ENCODE assay signal across 16 cellular contexts in genomic region chr5:1768283-1769000, GRCh38. TPM values are rescaled to one million over a fixed set of nuclear protein-coding genes. Genes with fewer than 3 reads are reported as not detected.
DNase-seq lines count a peak whose midpoint lies in the region; ATAC-seq and TF ChIP-seq lines count a peak whose summit lies in the region.
"Had no signal": no experiment of that assay in that cellular context is flagged by ENCODE, and none has a peak within 500 bp of the region (broad histone marks: within the 10 kb centered on the region; RNA-seq: fewer than 3 reads in every experiment).

No MANE protein-coding gene starts in this region.

- ATAC-seq in stimulated activated naive CD8-positive, alpha-beta T cell treated with anti-CD3 and anti-CD28 coated beads, Interleukin-15, amount 100 ng/mL, for 72 hours, result peak; percentile 5
- ATAC-seq in stimulated activated naive CD8-positive, alpha-beta T cell treated with anti-CD3 and anti-CD28 coated beads, Interleukin-15, Interleukin-2, amounts not matched to agents 100 U/mL and 50 U/mL, for 24 hours, result no peak
- no peak for ATAC-seq in upper lobe of left lung (ENCODE audit: low FRiP score in 2 of 2)
- ATAC-seq: A549; CD8-positive, alpha-beta T cell had no signal

- no peak overlapping the region for H3K4me2 ChIP-seq in osteoblast (ENCODE audit: insufficient read depth, low read length)
- H3K4me2 ChIP-seq: A549 had no signal

- TF ChIP-seq CTCF in chondrocyte (IDR thresholded peaks at IDR 0.05) (no peak), osteoblast (IDR thresholded peaks at IDR 0.05; ENCODE audit: extremely low read depth, low read depth, low read length) (no peak), upper lobe of left lung (IDR thresholded peaks at IDR 0.05) (no peak)

- H3K36me3 Mint-ChIP-seq in chondrocyte (ENCODE audit: low read depth), result no peaks in the 10 kb centered on the region
- H3K36me3 Mint-ChIP-seq: CD8-positive, alpha-beta T cell had no signal

- H3K36me3 ChIP-seq in osteoblast (ENCODE audit: insufficient read depth, low read length) (no peaks in the 10 kb centered on the region), upper lobe of left lung (no peaks in the 10 kb centered on the region)
- H3K36me3 ChIP-seq: BE2C had no signal

- peaks cover 17% of the 10 kb centered on the region for H3K27me3 Mint-ChIP-seq in stimulated activated naive CD8-positive, alpha-beta T cell treated with anti-CD3 and anti-CD28 coated beads, Interleukin-15, amount 100 ng/mL, for 72 hours
- peaks cover 28% of the 10 kb centered on the region for H3K27me3 Mint-ChIP-seq in chondrocyte (ENCODE audit: low read depth)

- no peaks in the 10 kb centered on the region for H3K79me2 ChIP-seq in osteoblast (ENCODE audit: insufficient read depth, low read length)

- peaks cover 31% of the 10 kb centered on the region for H3K27me3 ChIP-seq in osteoblast (ENCODE audit: insufficient read depth, low read length)
- H3K27me3 ChIP-seq in upper lobe of left lung, result no peaks in the 10 kb centered on the region

- H4K20me1 ChIP-seq in osteoblast (ENCODE audit: insufficient read depth, low read length), result no peaks in the 10 kb centered on the region

- H3K4me1 ChIP-seq in osteoblast (ENCODE audit: insufficient read depth, low read length) (no peaks in the 10 kb centered on the region), upper lobe of left lung (no peaks in the 10 kb centered on the region)
- H3K4me1 ChIP-seq: A549, BE2C had no signal

- WGBS in upper lobe of left lung, 2 donors, result 90 to 94% methylated on average over 12 to 32 of the region's 35 CpGs

- H3K4me1 Mint-ChIP-seq in stimulated activated naive CD8-positive, alpha-beta T cell treated with anti-CD3 and anti-CD28 coated beads, Interleukin-15, amount 100 ng/mL, for 72 hours, result peaks cover 5% of the 10 kb centered on the region
- H3K4me1 Mint-ChIP-seq in chondrocyte (ENCODE audit: low read depth), result peaks cover 2% of the 10 kb centered on the region

- no peaks in the 10 kb centered on the region for H3K9me3 Mint-ChIP-seq in stimulated activated naive CD8-positive, alpha-beta T cell treated with anti-CD3 and anti-CD28 coated beads, Interleukin-15, amount 100 ng/mL, for 72 hours
- no peaks in the 10 kb centered on the region for H3K9me3 Mint-ChIP-seq in chondrocyte (ENCODE audit: low read depth)
- H3K9me3 Mint-ChIP-seq: CD8-positive, alpha-beta T cell had no signal

- TF ChIP-seq POLR2A in upper lobe of left lung (IDR thresholded peaks at IDR 0.05), result no peak

- H3K27ac Mint-ChIP-seq in stimulated activated naive CD8-positive, alpha-beta T cell treated with anti-CD3 and anti-CD28 coated beads, Interleukin-15, amount 100 ng/mL, for 72 hours, result no peak overlapping the region
- no peak overlapping the region for H3K27ac Mint-ChIP-seq in chondrocyte (ENCODE audit: unreplicated experiment)
- H3K27ac Mint-ChIP-seq: CD8-positive, alpha-beta T cell had no signal

- TF ChIP-seq EP300 in upper lobe of left lung (IDR thresholded peaks at IDR 0.05), result no peak

- no peak overlapping the region for H3K27ac ChIP-seq in osteoblast (ENCODE audit: low read depth, low read length)
- no peak overlapping the region for H3K27ac ChIP-seq in upper lobe of left lung
- H3K27ac ChIP-seq: A549, C4-2B, GM23248 had no signal

- no peak for DNase-seq in stimulated activated naive CD8-positive, alpha-beta T cell treated with anti-CD3 and anti-CD28 coated beads, Interleukin-15, amount 100 ng/mL, for 72 hours
- DNase-seq in stimulated activated naive CD8-positive, alpha-beta T cell treated with anti-CD3 and anti-CD28 coated beads, Interleukin-15, Interleukin-2, amounts not matched to agents 100 U/mL and 50 U/mL, for 24 hours, result no peak
- DNase-seq in chondrocyte (ENCODE audit: low spot score) (peak; percentile 85), osteoblast (ENCODE audit: insufficient read length, low spot score, missing footprints) (peak; percentile 77), upper lobe of left lung (no peak), NCI-H510A treated with DMSO at 0.1 percent for 48 hours (lab: John Stamatoyannopoulos, UW) (no peak)
- DNase-seq in activated CD8-positive, alpha-beta memory T cell treated with anti-CD3 and anti-CD28 coated beads, Interleukin-2, amount 50 U/mL, for 4 hours, result no peak
- DNase-seq: BE2C; CD8-positive, alpha-beta T cell; COR-L47; DMS153; DMS79 treated with DMSO at 0.1 percent for 48 hours; EL; GM23248 had no signal

- no peak overlapping the region for H3K4me3 Mint-ChIP-seq in stimulated activated naive CD8-positive, alpha-beta T cell treated with anti-CD3 and anti-CD28 coated beads, Interleukin-15, amount 100 ng/mL, for 72 hours
- no peak overlapping the region for H3K4me3 Mint-ChIP-seq in chondrocyte (ENCODE audit: unreplicated experiment)
- H3K4me3 Mint-ChIP-seq: CD8-positive, alpha-beta T cell had no signal

- H3K9me3 ChIP-seq in osteoblast (ENCODE audit: low read depth, low read length) (no peaks in the 10 kb centered on the region), upper lobe of left lung (no peaks in the 10 kb centered on the region)
- H3K9me3 ChIP-seq: A549, BE2C had no signal

- no peak overlapping the region for H2AFZ ChIP-seq in osteoblast (ENCODE audit: low read length)
- H2AFZ ChIP-seq: GM23248 had no signal

- H3K4me3 ChIP-seq in osteoblast (ENCODE audit: insufficient read depth, low read length) (no peak overlapping the region), upper lobe of left lung (no peak overlapping the region)
- H3K4me3 ChIP-seq: A549, GM23248 had no signal

RNA-seq across cellular contexts. Expression of gene MRPL36, which starts 31.2 kb away (rescaled TPM):
- total RNA-seq in chondrocyte (37.4 to 50.8 TPM (median 48.3 TPM) in 3 replicates), osteoblast (35.1 and 35.7 TPM in 2 replicates), upper lobe of left lung (10 to 100 TPM; 10.5 to 30.4 (median 21.5) TPM)

RNA-seq across cellular contexts. Expression of gene NDUFS6, which starts 32.8 kb away (rescaled TPM):
- total RNA-seq in chondrocyte (23.7 to 31.3 TPM (median 25.7 TPM) in 3 replicates), osteoblast (19.2 and 23.9 TPM in 2 replicates), upper lobe of left lung (10 to 100 TPM; 22.9 to 64.6 (median 39.3) TPM)

Comparison
In these comparisons a context has a peak if more than half of its experiments do, and no peak if none do; other contexts are left out.
1. DNase-seq: peak in chondrocyte (single experiment) and osteoblast (single experiment); none in stimulated activated naive CD8-positive, alpha-beta T cell treated with anti-CD3 and anti-CD28 coated beads, Interleukin-15, amount 100 ng/mL, for 72 hours (0 of 2), stimulated activated naive CD8-positive, alpha-beta T cell treated with anti-CD3 and anti-CD28 coated beads, Interleukin-15, Interleukin-2, amounts not matched to agents 100 U/mL and 50 U/mL, for 24 hours (single experiment), activated CD8-positive, alpha-beta memory T cell treated with anti-CD3 and anti-CD28 coated beads, Interleukin-2, amount 50 U/mL, for 4 hours (single experiment), upper lobe of left lung (0 of 2) and NCI-H510A treated with DMSO at 0.1 percent for 48 hours (single experiment).